Comparison of ENCODE assay signal across 1 cellular context in genomic region chr5:122154910-122155309, GRCh38.
TF ChIP-seq lines count a peak whose summit lies in the region.

No MANE protein-coding gene starts in this region.

TF ChIP-seq in IMR-90, 13 proteins besides CTCF, POLR2A, EP300 and RAD21:
- peak; percentile 45; the same call in 1 of the 2 replicates for TF ChIP-seq MAZ (IDR thresholded peaks at IDR 0.05; ENCODE audit: borderline replicate concordance, low read depth, low read length)
- TF ChIP-seq RFX5 (IDR thresholded peaks at IDR 0.05; ENCODE audit: low read depth, low read length): no peak
- TF ChIP-seq FOS (IDR thresholded peaks at IDR 0.05; ENCODE audit: low read depth, low read length): peak; percentile 66
- TF ChIP-seq MAFK (IDR thresholded peaks at IDR 0.05; ENCODE audit: low read depth, low read length): peak; percentile 8; the same call in 1 of the 2 replicates
- no peak for TF ChIP-seq SMC3 (IDR thresholded peaks at IDR 0.05; ENCODE audit: low read depth, low read length)
TF ChIP-seq in IMR-90: peak in this region for 3.
